ENCODE assay signal across 1 cellular context in genomic region chr4:165725352-165725751, GRCh38.
TF ChIP-seq lines count a peak whose summit lies in the region.

No MANE protein-coding gene starts in this region.

TF ChIP-seq in HepG2, 621 proteins besides CTCF, POLR2A, EP300 and RAD21 (continued from another document):
- TF ChIP-seq HIC2 (CRISPR knock-in tag; IDR thresholded peaks at IDR 0.05; ENCODE audit: low read depth) = no peak
- no peak for TF ChIP-seq ZNF644 (CRISPR knock-in tag; IDR thresholded peaks at IDR 0.05; ENCODE audit: low read depth)
- TF ChIP-seq HDAC6 (IDR thresholded peaks at IDR 0.05; ENCODE audit: low read depth, low read length) = no peak
